Comparison of ENCODE assay signal across 10 cellular contexts in genomic region chr6:157143885-157144795, GRCh38.
DNase-seq lines count a peak whose midpoint lies in the region; ATAC-seq and TF ChIP-seq lines count a peak whose summit lies in the region.
"Had no signal": no experiment of that assay in that cellular context is flagged by ENCODE, and none has a peak within 500 bp of the region (broad histone marks: within the 10 kb centered on the region; RNA-seq: fewer than 3 reads in every experiment).

No MANE protein-coding gene starts in this region.

- peak overlapping the region; percentile 5 for H3K27ac ChIP-seq in hepatocyte
- H3K27ac ChIP-seq in skin epidermis = peak overlapping the region in 12 of 21 experiments; percentile 9 to 72 (median 32)

- H3K27me3 ChIP-seq in hepatocyte = no peaks in the 10 kb centered on the region

- WGBS in hepatocyte (ENCODE audit: low lambda C conversion rate, missing lambda C conversion rate) = 79% methylated on average over 17 of the region's 17 CpGs

- H3K79me2 ChIP-seq in hepatocyte = no peaks in the 10 kb centered on the region

- H3K27me3 Mint-ChIP-seq in central memory CD8-positive, alpha-beta T cell = no peaks in the 10 kb centered on the region
- H3K27me3 Mint-ChIP-seq: CD4-positive, alpha-beta memory T cell had no signal

- no peaks in the 10 kb centered on the region for H3K9me2 ChIP-seq in hepatocyte (replicated peaks; ENCODE audit: insufficient read depth)

- H3K9me3 ChIP-seq in hepatocyte (ENCODE audit: low read depth) = no peaks in the 10 kb centered on the region

- no peak overlapping the region for H2AFZ ChIP-seq in hepatocyte

- no peak for ATAC-seq in central memory CD8-positive, alpha-beta T cell (replicated peaks; ENCODE audit: extremely low read depth, poor library complexity, severe bottlenecking)
- no peak for ATAC-seq in HG02610 (IDR thresholded peaks at IDR 0.05; ENCODE audit: unreplicated experiment)

- H3K4me3 ChIP-seq in LNCaP clone FGC (ENCODE audit: low read depth, low read length) = peak overlapping the region; percentile 31
- H3K4me3 ChIP-seq in hepatocyte = no peak overlapping the region
- H3K4me3 ChIP-seq in skin epidermis = no peak overlapping the region

- H4K20me1 ChIP-seq in hepatocyte (ENCODE audit: insufficient read depth, poor library complexity, severe bottlenecking) = peaks cover 4% of the 10 kb centered on the region

- peaks cover 9% of the 10 kb centered on the region for H3K4me1 ChIP-seq in hepatocyte (ENCODE audit: insufficient read depth)

- H3K36me3 Mint-ChIP-seq in central memory CD8-positive, alpha-beta T cell (ENCODE audit: insufficient read depth) = peaks cover 23% of the 10 kb centered on the region

- H3K4me3 Mint-ChIP-seq in central memory CD8-positive, alpha-beta T cell = no peak overlapping the region
- H3K4me3 Mint-ChIP-seq: activated T-cell treated with anti-CD3 and anti-CD28 coated beads, Interleukin-2, amount 50 U/mL, for 72 hours; CD4-positive, alpha-beta memory T cell had no signal

- peaks cover 45% of the 10 kb centered on the region for H3K4me1 Mint-ChIP-seq in central memory CD8-positive, alpha-beta T cell

- DNase-seq in LNCaP clone FGC (ENCODE audit: low read depth) (no peak), hepatocyte (ENCODE audit: low spot score) (no peak), T1000 (lab: John Stamatoyannopoulos, UW) (no peak), NCI-H1417 (lab: John Stamatoyannopoulos, UW) (no peak), cerebellar cortex (ENCODE audit: low spot score) (no peak)
- no peak for DNase-seq in central memory CD8-positive, alpha-beta T cell (ENCODE audit: low spot score in 2 of 2)

- peak overlapping the region; percentile 22 for H3K27ac Mint-ChIP-seq in central memory CD8-positive, alpha-beta T cell (ENCODE audit: low read depth)
- H3K27ac Mint-ChIP-seq: activated T-cell treated with anti-CD3 and anti-CD28 coated beads, Interleukin-2, amount 50 U/mL, for 72 hours had no signal

- H3K9me3 Mint-ChIP-seq in central memory CD8-positive, alpha-beta T cell = no peaks in the 10 kb centered on the region
- H3K9me3 Mint-ChIP-seq: activated T-cell treated with anti-CD3 and anti-CD28 coated beads, Interleukin-2, amount 50 U/mL, for 72 hours; CD4-positive, alpha-beta memory T cell had no signal

- TF ChIP-seq CTCF in LNCaP clone FGC (IDR thresholded peaks at IDR 0.05; ENCODE audit: control insufficient read depth, extremely low read depth, insufficient read depth) (no peak), hepatocyte (IDR thresholded peaks at IDR 0.05; ENCODE audit: poor library complexity) (no peak)

- no peak overlapping the region for H3K4me2 ChIP-seq in hepatocyte

- H3K36me3 ChIP-seq in hepatocyte (replicated peaks; ENCODE audit: insufficient read depth, low read depth) = no peaks in the 10 kb centered on the region
